In genomic region chr6:30767158-30767943, GRCh38 we compare ENCODE assay signal across 11 cellular contexts. TPM values are rescaled to one million over a fixed set of nuclear protein-coding genes. Genes with fewer than 3 reads are reported as not detected.
DNase-seq lines count a peak whose midpoint lies in the region; ATAC-seq and TF ChIP-seq lines count a peak whose summit lies in the region.
"Had no signal": no experiment of that assay in that cellular context is flagged by ENCODE, and none has a peak within 500 bp of the region (broad histone marks: within the 10 kb centered on the region; RNA-seq: fewer than 3 reads in every experiment).

No MANE protein-coding gene starts in this region.

- ATAC-seq in HG02763 (IDR thresholded peaks at IDR 0.05; ENCODE audit: unreplicated experiment), result peak; percentile 65

- no peaks in the 10 kb centered on the region for H3K36me3 Mint-ChIP-seq in activated CD4-positive, alpha-beta memory T cell treated with anti-CD3 and anti-CD28 coated beads, Interleukin-2, amount 10 ng/mL, durations not matched to agents 7 days and 5 days (ENCODE audit: low read depth)

- H3K27me3 Mint-ChIP-seq in activated CD4-positive, alpha-beta memory T cell treated with anti-CD3 and anti-CD28 coated beads, Interleukin-2, amount 10 ng/mL, durations not matched to agents 7 days and 5 days, result peaks cover 11% of the 10 kb centered on the region

- TF ChIP-seq CTCF in foreskin fibroblast (IDR thresholded peaks at IDR 0.05; ENCODE audit: low read depth, low read length), result no peak

- POLR2A ChIA-PET in activated CD4-positive, alpha-beta memory T cell treated with anti-CD3 and anti-CD28 coated beads, Interleukin-2, amount 10 ng/mL, durations not matched to agents 7 days and 5 days (lab: Charles Lee), result interaction anchor here (1.4 to 2.2 kb wide), 2 partner anchors 21 to 23 kb away, joined by 4 to 9 read pairs; partner anchors contain the start of gene IER3

- H3K4me1 Mint-ChIP-seq in activated CD4-positive, alpha-beta memory T cell treated with anti-CD3 and anti-CD28 coated beads, Interleukin-2, amount 10 ng/mL, durations not matched to agents 7 days and 5 days, result peaks cover 57% of the 10 kb centered on the region

- CTCF ChIA-PET in activated CD4-positive, alpha-beta memory T cell treated with anti-CD3 and anti-CD28 coated beads, Interleukin-2, amount 10 ng/mL, durations not matched to agents 7 days and 5 days (lab: Charles Lee), result interaction anchor here (1.0 to 1.6 kb wide), 5 partner anchors 11 to 312 kb away, joined by 3 to 5 read pairs (median 4); no protein-coding TSS in a partner anchor

- H3K9me3 Mint-ChIP-seq in activated CD4-positive, alpha-beta memory T cell treated with anti-CD3 and anti-CD28 coated beads, Interleukin-2, amount 10 ng/mL, durations not matched to agents 7 days and 5 days, result peaks cover 4% of the 10 kb centered on the region
- H3K9me3 Mint-ChIP-seq: IgD-negative memory B cell had no signal

- DNase-seq in stimulated activated CD4-positive, alpha-beta T cell treated with anti-CD3 and anti-CD28 coated beads, Interleukin-1b, Interleukin-23, amount 100 ng/mL, for 48 hours, result peak; percentile 29
- DNase-seq in stimulated activated CD4-positive, alpha-beta T cell treated with anti-CD3 and anti-CD28 coated beads, Interleukin-2, amount 100 ng/mL, for 48 hours, result no peak
- no peak for DNase-seq in activated CD4-positive, alpha-beta memory T cell treated with anti-CD3 and anti-CD28 coated beads, Interleukin-2, amount 10 ng/mL, durations not matched to agents 7 days and 5 days
- DNase-seq in NCI-H2171 treated with DMSO at 0.1 percent for 48 hours (lab: John Stamatoyannopoulos, UW) (no peak), putamen (ENCODE audit: low spot score) (no peak), foreskin fibroblast (no peak), T-helper 9 cell (no peak)

- H3K4me3 ChIP-seq in foreskin fibroblast (ENCODE audit: low read depth in 1 of 2, low read length in 2 of 2), result no peak overlapping the region
- H3K4me3 ChIP-seq: lung, suprapubic skin had no signal

- H3K27ac Mint-ChIP-seq in activated CD4-positive, alpha-beta memory T cell treated with anti-CD3 and anti-CD28 coated beads, Interleukin-2, amount 10 ng/mL, durations not matched to agents 7 days and 5 days, result peak overlapping the region; percentile 33
- H3K27ac Mint-ChIP-seq: IgD-negative memory B cell had no signal

- no peak overlapping the region for H3K4me3 Mint-ChIP-seq in activated CD4-positive, alpha-beta memory T cell treated with anti-CD3 and anti-CD28 coated beads, Interleukin-2, amount 10 ng/mL, durations not matched to agents 7 days and 5 days
- H3K4me3 Mint-ChIP-seq: IgD-negative memory B cell had no signal

RNA-seq across cellular contexts. Expression of gene IER3, which starts 23.0 kb away (rescaled TPM):
- 10 to 100 TPM; 11.2 to 13.1 TPM for total RNA-seq in activated CD4-positive, alpha-beta memory T cell treated with anti-CD3 and anti-CD28 coated beads, Interleukin-2, amount 10 ng/mL, durations not matched to agents 7 days and 5 days

RNA-seq across cellular contexts. Expression of gene FLOT1, which starts 24.9 kb away (rescaled TPM):
- 100 to 1,000 TPM; 125 to 131 TPM for total RNA-seq in activated CD4-positive, alpha-beta memory T cell treated with anti-CD3 and anti-CD28 coated beads, Interleukin-2, amount 10 ng/mL, durations not matched to agents 7 days and 5 days

RNA-seq across cellular contexts. Expression of gene TUBB, which starts 47.2 kb away (rescaled TPM):
- total RNA-seq in activated CD4-positive, alpha-beta memory T cell treated with anti-CD3 and anti-CD28 coated beads, Interleukin-2, amount 10 ng/mL, durations not matched to agents 7 days and 5 days, result 1,000 to 10,000 TPM; 1,162 to 1,172 TPM

RNA-seq across cellular contexts. Expression of gene MDC1, which starts 50.3 kb away (rescaled TPM):
- 10 to 100 TPM; 49.7 to 54.6 TPM for total RNA-seq in activated CD4-positive, alpha-beta memory T cell treated with anti-CD3 and anti-CD28 coated beads, Interleukin-2, amount 10 ng/mL, durations not matched to agents 7 days and 5 days
